9 cellular contexts compared by ENCODE assay signal in the genomic region with DNA sequence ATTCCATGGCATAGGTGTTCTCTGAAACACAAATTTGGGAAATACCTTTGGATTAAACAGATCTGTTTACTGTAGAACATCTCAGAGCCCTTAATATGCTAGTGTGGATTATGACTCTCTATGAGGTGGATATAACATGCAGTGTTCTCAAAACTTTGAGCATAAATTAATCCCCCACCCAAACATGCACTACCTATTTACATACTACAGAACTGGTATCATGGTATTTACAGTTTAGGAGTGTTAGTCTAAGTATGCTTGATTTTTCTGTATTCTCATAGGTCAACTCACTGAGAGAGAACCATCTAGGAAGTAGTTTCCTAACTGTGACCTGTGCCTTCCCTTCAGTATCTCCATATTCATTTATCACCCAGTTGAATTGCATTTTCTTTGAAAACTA. TPM values are rescaled to one million over a fixed set of nuclear protein-coding genes. Genes with fewer than 3 reads are reported as not detected.
A peak's percentile ranks its signal among the peaks of the same experiment; 100 is the strongest.
DNase-seq lines count a peak whose midpoint lies in the region; ATAC-seq and TF ChIP-seq lines count a peak whose summit lies in the region.
"Had no signal": no experiment of that assay in that cellular context is flagged by ENCODE, and none has a peak within 500 bp of the region (broad histone marks: within the 10 kb centered on the region; RNA-seq: fewer than 3 reads in every experiment).

No MANE protein-coding gene starts in this region.

- intact Hi-C loops in left ventricle myocardium inferior (cut with micrococcal nuclease): no loop called here
- intact Hi-C loops in transverse colon (cut with DNase I; ENCODE audit: low total_unique reads): no loop called here
- intact Hi-C loops in adrenal gland (cut with DNase I): loop anchor here in 1 of 2 donors (5.0 kb wide), 1 partner anchor 253 kb away; no protein-coding TSS in a partner anchor

- TF ChIP-seq EP300 in gastroesophageal sphincter (IDR thresholded peaks at IDR 0.05) (no peak), transverse colon (IDR thresholded peaks at IDR 0.05; ENCODE audit: low read depth) (no peak)

- peaks cover 37% of the 10 kb centered on the region for H3K4me1 Mint-ChIP-seq in activated CD4-positive, alpha-beta memory T cell treated with anti-CD3 and anti-CD28 coated beads, Interleukin-2, amount 10 ng/mL, durations not matched to agents 7 days and 5 days
- H3K4me1 Mint-ChIP-seq: stimulated activated memory B cell treated with anti-CD40 and anti-IgM and Interleukin-4, amounts not matched to agents 10 μg/mL and 1 μg/mL and 100 μg/mL, for 72 hours had no signal

- in situ Hi-C loops in transverse colon (cut with MboI; ENCODE audit: low pct_ligation_motif_present in 1 of 4, low pct_unique_long_range_greater_than_20kb in 1 of 4, low sequenced_read_pairs in 3 of 4): loop anchor here in 3 of 4 donors (25.0 kb wide), 2 partner anchors 208 to 233 kb away; no protein-coding TSS in a partner anchor

- TF ChIP-seq POLR2A in gastroesophageal sphincter (IDR thresholded peaks at IDR 0.05) (no peak), transverse colon (IDR thresholded peaks at IDR 0.05) (no peak), adrenal gland (IDR thresholded peaks at IDR 0.05) (no peak)

- no peaks in the 10 kb centered on the region for H3K9me3 Mint-ChIP-seq in activated CD4-positive, alpha-beta memory T cell treated with anti-CD3 and anti-CD28 coated beads, Interleukin-2, amount 10 ng/mL, durations not matched to agents 7 days and 5 days
- H3K9me3 Mint-ChIP-seq: stimulated activated memory B cell treated with anti-CD40 and anti-IgM and Interleukin-4, amounts not matched to agents 10 μg/mL and 1 μg/mL and 100 μg/mL, for 72 hours had no signal

- POLR2A ChIA-PET in activated CD4-positive, alpha-beta memory T cell treated with anti-CD3 and anti-CD28 coated beads, Interleukin-2, amount 10 ng/mL, durations not matched to agents 7 days and 5 days (lab: Charles Lee): interaction anchor here (0.7 to 1.4 kb wide), 5 partner anchors 32 to 222 kb away, joined by 3 to 10 read pairs (median 3); a partner anchor contains a TSS

- TF ChIP-seq CTCF in left ventricle myocardium inferior (IDR thresholded peaks at IDR 0.05; ENCODE audit: borderline replicate concordance): no peak
- TF ChIP-seq CTCF in right atrium auricular region (IDR thresholded peaks at IDR 0.05): no peak
- TF ChIP-seq CTCF in gastroesophageal sphincter (IDR thresholded peaks at IDR 0.05): no peak
- TF ChIP-seq CTCF in transverse colon (IDR thresholded peaks at IDR 0.05): no peak
- TF ChIP-seq CTCF in adrenal gland (IDR thresholded peaks at IDR 0.05): no peak

- DNase-seq in left ventricle myocardium inferior: no peak
- no peak for DNase-seq in right atrium auricular region (ENCODE audit: low spot score)
- no peak for DNase-seq in activated CD4-positive, alpha-beta memory T cell treated with anti-CD3 and anti-CD28 coated beads, Interleukin-2, amount 10 ng/mL, durations not matched to agents 7 days and 5 days
- no peak for DNase-seq in transverse colon
- DNase-seq in adrenal gland: no peak
- DNase-seq in SJCRH30: no peak
- DNase-seq in DMS153 treated with DMSO at 0.1 percent for 48 hours (lab: John Stamatoyannopoulos, UW; ENCODE audit: unreplicated experiment): no peak

- H3K9me3 ChIP-seq in left ventricle myocardium inferior (replicated peaks): no peaks in the 10 kb centered on the region
- no peaks in the 10 kb centered on the region for H3K9me3 ChIP-seq in right atrium auricular region
- H3K9me3 ChIP-seq in gastroesophageal sphincter: no peaks in the 10 kb centered on the region
- no peaks in the 10 kb centered on the region for H3K9me3 ChIP-seq in transverse colon
- no peaks in the 10 kb centered on the region for H3K9me3 ChIP-seq in adrenal gland (replicated peaks in 1 of 3)
- no peaks in the 10 kb centered on the region for H3K9me3 ChIP-seq in SJCRH30 (replicated peaks)

- H3K27me3 ChIP-seq in left ventricle myocardium inferior (ENCODE audit: low read depth): no peaks in the 10 kb centered on the region
- H3K27me3 ChIP-seq in right atrium auricular region: no peaks in the 10 kb centered on the region
- H3K27me3 ChIP-seq in gastroesophageal sphincter: no peaks in the 10 kb centered on the region
- no peaks in the 10 kb centered on the region for H3K27me3 ChIP-seq in transverse colon
- H3K27me3 ChIP-seq in adrenal gland: no peaks in the 10 kb centered on the region
- no peaks in the 10 kb centered on the region for H3K27me3 ChIP-seq in SJCRH30

- CTCF ChIA-PET in activated CD4-positive, alpha-beta memory T cell treated with anti-CD3 and anti-CD28 coated beads, Interleukin-2, amount 10 ng/mL, durations not matched to agents 7 days and 5 days (lab: Charles Lee): interaction anchor here (5.4 kb wide), 1 partner anchor 223 kb away, joined by 51 read pairs; no protein-coding TSS in a partner anchor

- H3K27ac Mint-ChIP-seq in activated CD4-positive, alpha-beta memory T cell treated with anti-CD3 and anti-CD28 coated beads, Interleukin-2, amount 10 ng/mL, durations not matched to agents 7 days and 5 days: peak overlapping the region; percentile 90
- H3K27ac Mint-ChIP-seq: stimulated activated memory B cell treated with anti-CD40 and anti-IgM and Interleukin-4, amounts not matched to agents 10 μg/mL and 1 μg/mL and 100 μg/mL, for 72 hours had no signal

- H3K4me1 ChIP-seq in left ventricle myocardium inferior (peaks cover 15% of the 10 kb centered on the region), right atrium auricular region (peaks cover 0 to 12% of the 10 kb centered on the region in 2 donors), gastroesophageal sphincter (peaks cover 0 to 25% (median 0%) of the 10 kb centered on the region in 3 donors), transverse colon (peaks cover 0 to 9% (median 0%) of the 10 kb centered on the region in 4 donors), adrenal gland (replicated peaks in 1 of 2) (peaks cover 13 to 18% of the 10 kb centered on the region in 2 donors), SJCRH30 (peaks cover 10% of the 10 kb centered on the region)

- no peak overlapping the region for H3K4me3 ChIP-seq in left ventricle myocardium inferior
- H3K4me3 ChIP-seq in right atrium auricular region: no peak overlapping the region
- no peak overlapping the region for H3K4me3 ChIP-seq in gastroesophageal sphincter
- no peak overlapping the region for H3K4me3 ChIP-seq in transverse colon
- H3K4me3 ChIP-seq in adrenal gland: no peak overlapping the region
- H3K4me3 ChIP-seq in SJCRH30: no peak overlapping the region

- H3K27ac ChIP-seq in left ventricle myocardium inferior (replicated peaks): peak overlapping the region; percentile 47
- peak overlapping the region in 1 of 2 donors; percentile 30 for H3K27ac ChIP-seq in right atrium auricular region
- H3K27ac ChIP-seq in gastroesophageal sphincter: peak overlapping the region in 3 of 4 donors; percentile 51 to 62 (median 52)
- peak overlapping the region in 3 of 4 donors; percentile 45 to 54 (median 49) for H3K27ac ChIP-seq in transverse colon
- H3K27ac ChIP-seq in adrenal gland: peak overlapping the region in 2 of 5 donors; percentile 38 to 56
- H3K27ac ChIP-seq in SJCRH30: no peak overlapping the region

- no peaks in the 10 kb centered on the region for H3K27me3 Mint-ChIP-seq in activated CD4-positive, alpha-beta memory T cell treated with anti-CD3 and anti-CD28 coated beads, Interleukin-2, amount 10 ng/mL, durations not matched to agents 7 days and 5 days
- H3K27me3 Mint-ChIP-seq: stimulated activated memory B cell treated with anti-CD40 and anti-IgM and Interleukin-4, amounts not matched to agents 10 μg/mL and 1 μg/mL and 100 μg/mL, for 72 hours had no signal

- H3K36me3 Mint-ChIP-seq in activated CD4-positive, alpha-beta memory T cell treated with anti-CD3 and anti-CD28 coated beads, Interleukin-2, amount 10 ng/mL, durations not matched to agents 7 days and 5 days (ENCODE audit: low read depth): peaks cover 38% of the 10 kb centered on the region

- peaks cover 64% of the 10 kb centered on the region for H3K36me3 ChIP-seq in left ventricle myocardium inferior
- H3K36me3 ChIP-seq in right atrium auricular region: peaks cover 25% of the 10 kb centered on the region
- peaks cover 0 to 61% of the 10 kb centered on the region in 2 donors for H3K36me3 ChIP-seq in gastroesophageal sphincter
- peaks cover 0 to 55% (median 10%) of the 10 kb centered on the region in 4 donors for H3K36me3 ChIP-seq in transverse colon
- peaks cover 0 to 24% of the 10 kb centered on the region in 2 donors for H3K36me3 ChIP-seq in adrenal gland (replicated peaks in 1 of 2)
- H3K36me3 ChIP-seq in SJCRH30: peaks cover 13% of the 10 kb centered on the region

- no peak overlapping the region for H3K4me3 Mint-ChIP-seq in activated CD4-positive, alpha-beta memory T cell treated with anti-CD3 and anti-CD28 coated beads, Interleukin-2, amount 10 ng/mL, durations not matched to agents 7 days and 5 days
- H3K4me3 Mint-ChIP-seq: stimulated activated memory B cell treated with anti-CD40 and anti-IgM and Interleukin-4, amounts not matched to agents 10 μg/mL and 1 μg/mL and 100 μg/mL, for 72 hours had no signal

- no peak for ATAC-seq in gastroesophageal sphincter
- ATAC-seq: stimulated activated memory B cell treated with anti-CD40 and anti-IgM and Interleukin-4, amounts not matched to agents 10 μg/mL and 1 μg/mL and 100 μg/mL, for 72 hours had no signal

RNA-seq across cellular contexts. Expression of a gene that starts 30.9 kb away (rescaled TPM):
- 14.7 TPM for total RNA-seq in left ventricle myocardium inferior
- 10 to 100 TPM; 13.4 to 23.7 TPM for total RNA-seq in right atrium auricular region
- total RNA-seq in activated CD4-positive, alpha-beta memory T cell treated with anti-CD3 and anti-CD28 coated beads, Interleukin-2, amount 10 ng/mL, durations not matched to agents 7 days and 5 days: 10 to 100 TPM; 30.0 to 34.1 TPM
- 10 to 100 TPM; 38.7 to 50.6 (median 43.9) TPM for total RNA-seq in gastroesophageal sphincter
- total RNA-seq in transverse colon: 10 to 100 TPM; 16.1 to 34.8 (median 28.2) TPM
- total RNA-seq in adrenal gland: 10 to 100 TPM; 19.3 to 35.5 (median 26.9) TPM
- 10 to 100 TPM in 2 of 3 donors, 1 to 10 TPM in 1; 4.4 to 18.4 (median 14.1) TPM for polyA plus RNA-seq in adrenal gland
- 27.4 and 28.6 TPM in 2 replicates for total RNA-seq in SJCRH30 (2014; rRNA removed; shearing (Covaris generic))

RNA-seq across cellular contexts. Expression of a gene that starts 41.8 kb away (rescaled TPM):
- 13.5 TPM for total RNA-seq in left ventricle myocardium inferior
- total RNA-seq in right atrium auricular region: 1 to 10 TPM; 7.8 to 8.7 TPM
- 10 to 100 TPM; 28.9 to 30.3 TPM for total RNA-seq in activated CD4-positive, alpha-beta memory T cell treated with anti-CD3 and anti-CD28 coated beads, Interleukin-2, amount 10 ng/mL, durations not matched to agents 7 days and 5 days
- total RNA-seq in gastroesophageal sphincter: 10 to 100 TPM in 2 of 4 donors, 1 to 10 TPM in 2; 7.7 to 17.0 (median 11.1) TPM
- 10 to 100 TPM; 16.9 to 53.3 (median 23.9) TPM for total RNA-seq in transverse colon
- 10 to 100 TPM in 7 of 8 donors, 1 to 10 TPM in 1; 5.6 to 56.7 (median 17.6) TPM for total RNA-seq in adrenal gland
- polyA plus RNA-seq in adrenal gland: 10 to 100 TPM; 14.9 to 28.3 (median 23.9) TPM
- 7.0 and 8.8 TPM in 2 replicates for total RNA-seq in SJCRH30 (2014; rRNA removed; shearing (Covaris generic))

RNA-seq across cellular contexts. Expression of a gene that starts 48.2 kb away (rescaled TPM):
- 0.58 TPM for total RNA-seq in left ventricle myocardium inferior
- not detected for total RNA-seq in right atrium auricular region
- 100 to 1,000 TPM; 110 TPM for total RNA-seq in activated CD4-positive, alpha-beta memory T cell treated with anti-CD3 and anti-CD28 coated beads, Interleukin-2, amount 10 ng/mL, durations not matched to agents 7 days and 5 days
- total RNA-seq in gastroesophageal sphincter: 1 to 10 TPM in 1 of 4 donors, not detected in 3; 2.4 TPM
- total RNA-seq in transverse colon: 10 to 100 TPM in 1 of 4 donors, 1 to 10 TPM in 2, not detected in 1; 3.3 to 21.5 (median 4.0) TPM
- total RNA-seq in adrenal gland: 1 to 10 TPM in 5 of 8 donors, under 1 TPM in 2, not detected in 1; 0.32 to 2.7 (median 1.1) TPM
- polyA plus RNA-seq in adrenal gland: 1 to 10 TPM; 1.6 to 4.3 (median 1.8) TPM
- 581 and 605 TPM in 2 replicates for total RNA-seq in SJCRH30 (2014; rRNA removed; shearing (Covaris generic))

Comparison
In these comparisons a context has a peak if more than half of its experiments do, and no peak if none do; other contexts are left out.
1. RNA of a gene that starts 48.2 kb away (total RNA-seq): 581 to 605 TPM in SJCRH30 and 110 TPM in activated CD4-positive, alpha-beta memory T cell treated with anti-CD3 and anti-CD28 coated beads, Interleukin-2, amount 10 ng/mL, durations not matched to agents 7 days and 5 days; 3.3 to 21.5 TPM in transverse colon, 0.32 to 2.7 TPM in adrenal gland, 0.58 TPM in left ventricle myocardium inferior (single experiment), 2.4 TPM in gastroesophageal sphincter and not detected in right atrium auricular region; every median in the first group is over 4 times any median in the second.